In the genomic region with DNA sequence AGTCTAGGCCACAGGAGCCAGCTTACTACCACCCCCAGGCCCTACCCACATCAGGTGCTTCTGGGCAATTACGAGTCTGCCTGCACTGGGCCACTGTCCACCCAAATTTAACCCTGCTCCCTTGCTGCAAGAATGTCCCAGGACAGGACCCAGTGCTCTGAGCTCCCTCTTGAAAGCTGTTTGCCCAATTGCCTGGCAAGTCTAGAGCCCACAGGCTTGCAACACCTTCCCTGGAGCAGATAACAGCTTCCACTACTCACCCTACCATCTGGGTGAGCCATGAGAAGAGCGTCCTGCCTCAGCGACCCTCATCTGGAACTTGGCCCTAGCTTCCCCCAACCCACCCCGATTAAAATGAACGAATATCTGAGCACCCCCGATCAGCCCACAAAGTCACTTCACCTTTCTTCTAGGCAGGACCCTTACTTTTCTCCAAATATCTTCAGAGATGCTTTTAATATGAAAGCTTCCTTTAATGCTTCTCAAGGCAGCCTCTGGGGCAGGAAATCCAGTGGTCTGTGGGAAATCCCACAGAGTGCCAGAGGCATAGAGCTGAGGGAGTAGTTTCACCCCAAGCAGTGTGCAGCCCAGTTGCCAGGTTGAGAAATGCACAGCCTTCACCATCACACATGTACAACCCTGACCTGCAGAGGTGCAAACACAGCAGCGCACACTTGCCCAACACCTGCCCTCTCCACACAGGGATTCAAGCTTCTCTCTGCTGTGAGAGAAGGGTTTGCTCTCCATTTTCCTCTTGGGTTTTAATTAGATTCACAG, we compare ENCODE assay signal across 14 cellular contexts. TPM values are rescaled to one million over a fixed set of nuclear protein-coding genes. Genes with fewer than 3 reads are reported as not detected.
DNase-seq lines count a peak whose midpoint lies in the region; ATAC-seq and TF ChIP-seq lines count a peak whose summit lies in the region.
"Had no signal": no experiment of that assay in that cellular context is flagged by ENCODE, and none has a peak within 500 bp of the region (broad histone marks: within the 10 kb centered on the region; RNA-seq: fewer than 3 reads in every experiment).

No MANE protein-coding gene starts in this region.

- peaks cover 3% of the 10 kb centered on the region for H3K36me3 Mint-ChIP-seq in activated CD4-positive, alpha-beta T cell treated with anti-CD3 and anti-CD28 coated beads, Interleukin-2, amount 10 ng/mL, durations not matched to agents 24 days and 14 days (ENCODE audit: low read depth)
- H3K36me3 Mint-ChIP-seq in stimulated activated effector memory CD8-positive, alpha-beta T cell treated with anti-CD3 and anti-CD28 coated beads, Interleukin-12 subunit alpha, Interleukin-12 subunit beta, amount 100 ng/mL, for 72 hours, result peaks cover 6% of the 10 kb centered on the region

- H3K4me3 Mint-ChIP-seq in activated CD4-positive, alpha-beta T cell treated with anti-CD3 and anti-CD28 coated beads, Interleukin-2, amount 10 ng/mL, durations not matched to agents 24 days and 14 days, result peak overlapping the region; percentile 66
- H3K4me3 Mint-ChIP-seq in stimulated activated effector memory CD8-positive, alpha-beta T cell treated with anti-CD3 and anti-CD28 coated beads, Interleukin-12 subunit alpha, Interleukin-12 subunit beta, amount 100 ng/mL, for 72 hours, result peak overlapping the region; percentile 13

- peaks cover 42% of the 10 kb centered on the region for H3K4me1 ChIP-seq in testis
- H3K4me1 ChIP-seq in left ventricle myocardium inferior, result peaks cover 26% of the 10 kb centered on the region

- intact Hi-C loops in activated CD4-positive, alpha-beta T cell treated with anti-CD3 and anti-CD28 coated beads, Interleukin-2, amount 10 ng/mL, durations not matched to agents 24 days and 14 days (cut with micrococcal nuclease), result no loop called here
- intact Hi-C loops in testis (cut with DNase I; ENCODE audit: low total_unique reads), result loop anchor here (5.0 kb wide), 1 partner anchor 194 kb away; no protein-coding TSS in a partner anchor
- intact Hi-C loops in left ventricle myocardium inferior (cut with micrococcal nuclease), result no loop called here

- peak; percentile 91 for DNase-seq in activated CD4-positive, alpha-beta T cell treated with anti-CD3 and anti-CD28 coated beads, Interleukin-2, amount 10 ng/mL, durations not matched to agents 24 days and 14 days
- no peak for DNase-seq in activated CD4-positive, alpha-beta T cell treated with anti-CD3 and anti-CD28 coated beads, Interleukin-2, amount 50 U/mL, for 1 hour
- DNase-seq in T-helper 2 cell (peak in 3 of 5 experiments; percentile 15 to 84 (median 57)), testis (no peak), left ventricle myocardium inferior (no peak), globus pallidus (ENCODE audit: low spot score) (no peak)
- no peak for DNase-seq in stimulated activated effector memory CD8-positive, alpha-beta T cell treated with anti-CD3 and anti-CD28 coated beads, Interleukin-12 subunit alpha, Interleukin-12 subunit beta, amount 100 ng/mL, for 72 hours (ENCODE audit: low spot score in 2 of 2)
- DNase-seq: NCI-H1694; stimulated activated CD4-positive, alpha-beta T cell treated with anti-CD3 and anti-CD28 coated beads, Interleukin-2, amount 100 ng/mL, for 24 hours had no signal

- no peak for TF ChIP-seq POLR2A in testis (IDR thresholded peaks at IDR 0.05)

- H3K27ac ChIP-seq in cingulate gyrus (ENCODE audit: low read depth, low read length), result peak overlapping the region; percentile 78
- no peak overlapping the region for H3K27ac ChIP-seq in testis
- no peak overlapping the region for H3K27ac ChIP-seq in left ventricle myocardium inferior (replicated peaks)
- H3K27ac ChIP-seq: pancreas had no signal

- peak overlapping the region; percentile 52 for H3K27ac Mint-ChIP-seq in activated CD4-positive, alpha-beta T cell treated with anti-CD3 and anti-CD28 coated beads, Interleukin-2, amount 10 ng/mL, durations not matched to agents 24 days and 14 days
- H3K27ac Mint-ChIP-seq in stimulated activated effector memory CD8-positive, alpha-beta T cell treated with anti-CD3 and anti-CD28 coated beads, Interleukin-12 subunit alpha, Interleukin-12 subunit beta, amount 100 ng/mL, for 72 hours, result peak overlapping the region; percentile 54

- peaks cover 12% of the 10 kb centered on the region for H3K27me3 Mint-ChIP-seq in activated CD4-positive, alpha-beta T cell treated with anti-CD3 and anti-CD28 coated beads, Interleukin-2, amount 10 ng/mL, durations not matched to agents 24 days and 14 days

- TF ChIP-seq CTCF in testis (IDR thresholded peaks at IDR 0.05), result no peak
- no peak for TF ChIP-seq CTCF in left ventricle myocardium inferior (IDR thresholded peaks at IDR 0.05; ENCODE audit: borderline replicate concordance)

- H3K27me3 ChIP-seq in testis, result no peaks in the 10 kb centered on the region
- H3K27me3 ChIP-seq in left ventricle myocardium inferior (ENCODE audit: low read depth), result no peaks in the 10 kb centered on the region
- H3K27me3 ChIP-seq: pancreas had no signal

- peaks cover 54% of the 10 kb centered on the region for H3K4me1 Mint-ChIP-seq in activated CD4-positive, alpha-beta T cell treated with anti-CD3 and anti-CD28 coated beads, Interleukin-2, amount 10 ng/mL, durations not matched to agents 24 days and 14 days
- H3K4me1 Mint-ChIP-seq in stimulated activated effector memory CD8-positive, alpha-beta T cell treated with anti-CD3 and anti-CD28 coated beads, Interleukin-12 subunit alpha, Interleukin-12 subunit beta, amount 100 ng/mL, for 72 hours, result peaks cover 65% of the 10 kb centered on the region

- H3K9me3 ChIP-seq in testis, result no peaks in the 10 kb centered on the region
- no peaks in the 10 kb centered on the region for H3K9me3 ChIP-seq in left ventricle myocardium inferior (replicated peaks)
- H3K9me3 ChIP-seq: pancreas had no signal

- no peaks in the 10 kb centered on the region for H3K9me3 Mint-ChIP-seq in activated CD4-positive, alpha-beta T cell treated with anti-CD3 and anti-CD28 coated beads, Interleukin-2, amount 10 ng/mL, durations not matched to agents 24 days and 14 days
- no peaks in the 10 kb centered on the region for H3K9me3 Mint-ChIP-seq in stimulated activated effector memory CD8-positive, alpha-beta T cell treated with anti-CD3 and anti-CD28 coated beads, Interleukin-12 subunit alpha, Interleukin-12 subunit beta, amount 100 ng/mL, for 72 hours

- 80 to 89% methylated on average over 7 of the region's 7 CpGs for WGBS in testis, 2 donors

- H3K4me3 ChIP-seq in testis (no peak overlapping the region), left ventricle myocardium inferior (no peak overlapping the region)
- H3K4me3 ChIP-seq: pancreas had no signal

- ATAC-seq in stimulated activated effector memory CD8-positive, alpha-beta T cell treated with anti-CD3 and anti-CD28 coated beads, Interleukin-12 subunit alpha, Interleukin-12 subunit beta, amount 100 ng/mL, for 72 hours, result peak; percentile 76
- ATAC-seq: pancreas had no signal

- H3K36me3 ChIP-seq in testis (ENCODE audit: low read depth, missing control alignments) (no peaks in the 10 kb centered on the region), left ventricle myocardium inferior (no peaks in the 10 kb centered on the region)
- H3K36me3 ChIP-seq: pancreas had no signal

RNA-seq across cellular contexts. Expression of gene ACSL6, which starts 10.6 kb away (rescaled TPM):
- 36.9 and 39.6 TPM in 2 replicates for total RNA-seq in activated CD4-positive, alpha-beta T cell treated with anti-CD3 and anti-CD28 coated beads, Interleukin-2, amount 10 ng/mL, durations not matched to agents 24 days and 14 days
- 10 to 100 TPM; 38.5 to 44.9 TPM for total RNA-seq in testis
- 98.7 TPM for polyA plus RNA-seq in testis (ENCODE audit: insufficient read depth, low read depth, low replicate concordance)
- 2.7 TPM for total RNA-seq in left ventricle myocardium inferior
- total RNA-seq: glomerular endothelial cell, HT-29 had no signal

RNA-seq across cellular contexts. Expression of gene MEIKIN, which starts 55.4 kb away (rescaled TPM):
- not detected in 2 replicates for total RNA-seq in activated CD4-positive, alpha-beta T cell treated with anti-CD3 and anti-CD28 coated beads, Interleukin-2, amount 10 ng/mL, durations not matched to agents 24 days and 14 days
- total RNA-seq in testis (10 to 100 TPM; 15.1 to 27.0 TPM), left ventricle myocardium inferior (not detected)
- 13.6 TPM for polyA plus RNA-seq in testis (ENCODE audit: insufficient read depth, low read depth, low replicate concordance)
- total RNA-seq: glomerular endothelial cell, HT-29 had no signal
- polyA plus RNA-seq: liver, pancreas had no signal

RNA-seq across cellular contexts. Expression of gene IL3, which starts 59.6 kb away (rescaled TPM):
- total RNA-seq in activated CD4-positive, alpha-beta T cell treated with anti-CD3 and anti-CD28 coated beads, Interleukin-2, amount 10 ng/mL, durations not matched to agents 24 days and 14 days, result 67.7 and 71.3 TPM in 2 replicates
- total RNA-seq in testis, result under 1 TPM in 1 of 2 donors, not detected in 1; 0.39 TPM
- not detected for polyA plus RNA-seq in testis (ENCODE audit: insufficient read depth, low read depth, low replicate concordance)
- not detected for total RNA-seq in left ventricle myocardium inferior
- total RNA-seq: glomerular endothelial cell, HT-29, liver, pancreas had no signal
- polyA plus RNA-seq: liver, pancreas had no signal

Comparison
In these comparisons a context has a peak if more than half of its experiments do, and no peak if none do; other contexts are left out.
1. DNase-seq: peak in activated CD4-positive, alpha-beta T cell treated with anti-CD3 and anti-CD28 coated beads, Interleukin-2, amount 10 ng/mL, durations not matched to agents 24 days and 14 days (single experiment) and T-helper 2 cell (3 of 5); none in activated CD4-positive, alpha-beta T cell treated with anti-CD3 and anti-CD28 coated beads, Interleukin-2, amount 50 U/mL, for 1 hour (single experiment), stimulated activated effector memory CD8-positive, alpha-beta T cell treated with anti-CD3 and anti-CD28 coated beads, Interleukin-12 subunit alpha, Interleukin-12 subunit beta, amount 100 ng/mL, for 72 hours (0 of 2), testis (single experiment), left ventricle myocardium inferior (single experiment) and globus pallidus (single experiment).
2. RNA of gene ACSL6, which starts 10.6 kb away (total RNA-seq): 38.5 to 44.9 TPM in testis and 36.9 to 39.6 TPM in activated CD4-positive, alpha-beta T cell treated with anti-CD3 and anti-CD28 coated beads, Interleukin-2, amount 10 ng/mL, durations not matched to agents 24 days and 14 days; 2.7 TPM in left ventricle myocardium inferior (single experiment); every median in the first group is over 10 times any median in the second.
3. RNA of gene MEIKIN, which starts 55.4 kb away (total RNA-seq): 15.1 to 27.0 TPM in testis; not detected in left ventricle myocardium inferior (single experiment) and not detected in activated CD4-positive, alpha-beta T cell treated with anti-CD3 and anti-CD28 coated beads, Interleukin-2, amount 10 ng/mL, durations not matched to agents 24 days and 14 days; every median in the first group is over 10 times any median in the second.
4. RNA of gene IL3, which starts 59.6 kb away (total RNA-seq): 67.7 to 71.3 TPM in activated CD4-positive, alpha-beta T cell treated with anti-CD3 and anti-CD28 coated beads, Interleukin-2, amount 10 ng/mL, durations not matched to agents 24 days and 14 days; 0.39 TPM in testis and not detected in left ventricle myocardium inferior (single experiment); every median in the first group is over 10 times any median in the second.